ENCODE assay signal across 18 cellular contexts in the genomic region with DNA sequence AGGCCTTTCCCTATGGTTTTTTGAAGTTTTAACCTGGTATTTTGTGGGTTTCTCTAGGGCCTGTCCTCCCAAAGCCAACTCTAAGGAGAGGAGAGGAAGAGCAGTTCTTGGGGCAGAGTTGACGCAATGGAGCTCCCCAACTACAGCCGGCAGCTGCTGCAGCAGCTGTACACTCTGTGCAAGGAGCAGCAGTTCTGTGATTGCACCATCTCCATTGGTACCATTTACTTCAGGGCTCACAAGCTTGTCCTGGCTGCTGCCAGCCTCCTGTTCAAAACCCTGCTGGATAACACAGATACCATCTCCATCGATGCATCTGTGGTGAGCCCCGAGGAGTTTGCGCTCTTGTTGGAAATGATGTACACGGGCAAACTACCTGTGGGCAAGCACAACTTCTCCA.
"Had no signal": no experiment of that assay in that cellular context is flagged by ENCODE, and none has a peak within 500 bp of the region (broad histone marks: within the 10 kb centered on the region; RNA-seq: fewer than 3 reads in every experiment).

No MANE protein-coding gene starts in this region.

- H3K9me3 ChIP-seq: esophagus squamous epithelium, pancreas, right lobe of liver, vagina had no signal

- H3K4me3 Mint-ChIP-seq: activated naive CD4-positive, alpha-beta T cell treated with anti-CD3 and anti-CD28 coated beads, Interleukin-2, amount 50 U/mL, for 24 hours; dendritic cell treated with granulocyte-macrophage colony-stimulating factor and Interleukin-4, amounts not matched to agents 40 ng/mL and 50 ng/mL, for 4 days; naive thymus-derived CD8-positive, alpha-beta T cell; stimulated activated effector memory CD8-positive, alpha-beta T cell treated with anti-CD3 and anti-CD28 coated beads, Interleukin-12 subunit alpha, Interleukin-12 subunit beta, amount 100 ng/mL, for 72 hours had no signal

- H3K27me3 ChIP-seq: esophagus squamous epithelium, pancreas, right lobe of liver, stomach, vagina had no signal

- H3K4me1 ChIP-seq: esophagus squamous epithelium, vagina had no signal

- H3K4me3 ChIP-seq: esophagus squamous epithelium, pancreas, right lobe of liver, stomach, vagina had no signal

- H3K27ac ChIP-seq: esophagus squamous epithelium, pancreas, right lobe of liver, stomach, vagina, WERI-Rb-1 had no signal

- H3K27ac Mint-ChIP-seq: activated naive CD4-positive, alpha-beta T cell treated with anti-CD3 and anti-CD28 coated beads, Interleukin-2, amount 50 U/mL, for 24 hours; dendritic cell treated with granulocyte-macrophage colony-stimulating factor and Interleukin-4, amounts not matched to agents 40 ng/mL and 50 ng/mL, for 4 days; naive thymus-derived CD8-positive, alpha-beta T cell; stimulated activated effector memory CD8-positive, alpha-beta T cell treated with anti-CD3 and anti-CD28 coated beads, Interleukin-12 subunit alpha, Interleukin-12 subunit beta, amount 100 ng/mL, for 72 hours had no signal

- H3K27me3 Mint-ChIP-seq: activated naive CD4-positive, alpha-beta T cell treated with anti-CD3 and anti-CD28 coated beads, Interleukin-2, amount 50 U/mL, for 24 hours; dendritic cell treated with granulocyte-macrophage colony-stimulating factor and Interleukin-4, amounts not matched to agents 40 ng/mL and 50 ng/mL, for 4 days; naive thymus-derived CD8-positive, alpha-beta T cell had no signal

- H3K9me3 Mint-ChIP-seq: activated naive CD4-positive, alpha-beta T cell treated with anti-CD3 and anti-CD28 coated beads, Interleukin-2, amount 50 U/mL, for 24 hours had no signal

- ATAC-seq: left ventricle myocardium superior; naive thymus-derived CD8-positive, alpha-beta T cell; stimulated activated effector memory CD8-positive, alpha-beta T cell treated with anti-CD3 and anti-CD28 coated beads, Interleukin-12 subunit alpha, Interleukin-12 subunit beta, amount 100 ng/mL, for 72 hours had no signal

- H3K36me3 ChIP-seq: pancreas had no signal

- DNase-seq: activated CD4-positive, alpha-beta T cell treated with anti-CD3 and anti-CD28 coated beads for 1 hour; activated CD8-positive, alpha-beta memory T cell treated with anti-CD3 and anti-CD28 coated beads for 24 hours; activated CD8-positive, alpha-beta memory T cell treated with anti-CD3 and anti-CD28 coated beads, Interleukin-2, amount 50 U/mL, for 48 hours; activated effector memory CD4-positive, alpha-beta T cell treated with anti-CD3 and anti-CD28 coated beads, Interleukin-2, amount 50 U/mL, for 16 hours; activated T-cell treated with anti-CD3 and anti-CD28 coated beads, Interleukin-2, amount 50 U/mL, for 48 hours; effector CD8-positive, alpha-beta T cell; esophagus squamous epithelium; left ventricle myocardium superior; naive thymus-derived CD8-positive, alpha-beta T cell; pancreas; right lobe of liver; stimulated activated CD4-positive, alpha-beta T cell treated with anti-CD3 and anti-CD28 coated beads, Interleukin-4, amount 100 ng/mL, for 24 hours; stomach; WERI-Rb-1 had no signal
